In the genomic region with DNA sequence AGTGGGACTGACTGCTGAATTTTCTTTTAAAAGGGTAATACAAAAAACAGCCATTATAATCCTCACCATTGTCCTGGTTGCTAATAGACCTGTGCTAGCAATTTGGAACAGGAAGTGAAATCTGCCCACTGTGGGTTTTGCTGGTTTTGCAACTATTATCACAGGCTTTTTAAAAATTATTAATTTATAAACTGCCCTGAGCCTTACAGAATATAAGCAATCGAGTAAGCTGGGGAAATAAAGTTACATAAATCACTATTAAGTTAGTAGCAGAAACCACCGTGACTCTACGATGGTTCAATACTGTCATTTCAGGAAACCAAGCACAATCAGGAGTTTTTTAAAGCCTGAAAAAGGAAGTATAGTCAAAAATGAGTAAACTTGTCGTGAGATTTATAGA, we compare ENCODE assay signal across 11 cellular contexts.
DNase-seq lines count a peak whose midpoint lies in the region; ATAC-seq, FAIRE-seq and TF ChIP-seq lines count a peak whose summit lies in the region.
"Had no signal": no experiment of that assay in that cellular context is flagged by ENCODE, and none has a peak within 500 bp of the region (broad histone marks: within the 10 kb centered on the region; RNA-seq: fewer than 3 reads in every experiment).

No MANE protein-coding gene starts in this region.

- no peak overlapping the region for H3K27ac ChIP-seq in left ventricle myocardium inferior (replicated peaks)

- H3K36me3 ChIP-seq in left ventricle myocardium inferior, result no peaks in the 10 kb centered on the region

- H3K27me3 Mint-ChIP-seq in activated T-helper 17 cell treated with anti-CD3 and anti-CD28 coated beads, Interleukin-2, amount 50 U/mL, for 72 hours, result peaks cover 11% of the 10 kb centered on the region

- H3K4me3 Mint-ChIP-seq in activated T-helper 17 cell treated with anti-CD3 and anti-CD28 coated beads, Interleukin-2, amount 50 U/mL, for 72 hours, result no peak overlapping the region

- H3K27me3 ChIP-seq in left ventricle myocardium inferior (ENCODE audit: low read depth), result no peaks in the 10 kb centered on the region

- intact Hi-C loops in left ventricle myocardium inferior (cut with micrococcal nuclease), result no loop called here

- no peak overlapping the region for H3K4me3 ChIP-seq in left ventricle myocardium inferior
- H3K4me3 ChIP-seq: skin epidermis had no signal

- TF ChIP-seq CTCF in left ventricle myocardium inferior (IDR thresholded peaks at IDR 0.05; ENCODE audit: borderline replicate concordance), result no peak

- no peaks in the 10 kb centered on the region for H3K9me3 Mint-ChIP-seq in activated T-helper 17 cell treated with anti-CD3 and anti-CD28 coated beads, Interleukin-2, amount 50 U/mL, for 72 hours

- no peak for FAIRE-seq in HTR-8/SVneo (lab: Jason Lieb, UNC)

- H3K9me3 ChIP-seq in left ventricle myocardium inferior (replicated peaks), result peaks cover 14% of the 10 kb centered on the region

- no peaks in the 10 kb centered on the region for H3K36me3 Mint-ChIP-seq in activated T-helper 17 cell treated with anti-CD3 and anti-CD28 coated beads, Interleukin-2, amount 50 U/mL, for 72 hours (ENCODE audit: low read depth)

- no peaks in the 10 kb centered on the region for H3K4me1 ChIP-seq in left ventricle myocardium inferior

- no peak for DNase-seq in left ventricle myocardium inferior
- DNase-seq in HTR-8/SVneo (ENCODE audit: insufficient read length, low spot score), result no peak
- DNase-seq in stimulated activated CD4-positive, alpha-beta T cell treated with anti-CD3 and anti-CD28 coated beads, Interleukin-2, amount 100 ng/mL, for 24 hours, result no peak
- DNase-seq in DMS114 treated with DMSO at 0.1 percent for 48 hours (lab: John Stamatoyannopoulos, UW; ENCODE audit: unreplicated experiment), result no peak
- DNase-seq: activated naive CD4-positive, alpha-beta T cell; COR-L47 had no signal

- H3K27ac Mint-ChIP-seq in activated T-helper 17 cell treated with anti-CD3 and anti-CD28 coated beads, Interleukin-2, amount 50 U/mL, for 72 hours, result no peak overlapping the region

- ATAC-seq in GM18868 (IDR thresholded peaks at IDR 0.05; ENCODE audit: unreplicated experiment), result peak; percentile 76
- peak; percentile 75 for ATAC-seq in GM21723 (IDR thresholded peaks at IDR 0.05; ENCODE audit: unreplicated experiment)
- peak; percentile 83 for ATAC-seq in HG03196 (IDR thresholded peaks at IDR 0.05; ENCODE audit: unreplicated experiment)
- ATAC-seq in activated T-helper 17 cell treated with anti-CD3 and anti-CD28 coated beads, Interleukin-2, amount 50 U/mL, for 72 hours (replicated peaks), result peak; percentile 26

- no peaks in the 10 kb centered on the region for H3K4me1 Mint-ChIP-seq in activated T-helper 17 cell treated with anti-CD3 and anti-CD28 coated beads, Interleukin-2, amount 50 U/mL, for 72 hours

Comparison
In these comparisons a context has a peak if more than half of its experiments do, and no peak if none do; other contexts are left out.
1. ATAC-seq: peak in every context shown above with its lines; median percentile 83 in HG03196; 76 in GM18868; 75 in GM21723; 26 in activated T-helper 17 cell treated with anti-CD3 and anti-CD28 coated beads, Interleukin-2, amount 50 U/mL, for 72 hours.